29 cellular contexts compared by ENCODE assay signal in genomic region chr17:41631890-41632269, GRCh38. TPM values are rescaled to one million over a fixed set of nuclear protein-coding genes. Genes with fewer than 3 reads are reported as not detected.
"Had no signal": no experiment of that assay in that cellular context is flagged by ENCODE, and none has a peak within 500 bp of the region (broad histone marks: within the 10 kb centered on the region; RNA-seq: fewer than 3 reads in every experiment).

No MANE protein-coding gene starts in this region.

- H3K9me3 Mint-ChIP-seq: immature natural killer cell; mesothelial cell of epicardium; naive B cell; natural killer cell; nephron progenitor cell; neural progenitor cell; stimulated activated memory B cell treated with anti-CD40 and anti-IgM and Interleukin-4, amounts not matched to agents 10 μg/mL and 1 μg/mL and 100 μg/mL, for 72 hours; stimulated activated naive CD8-positive, alpha-beta T cell treated with anti-CD3 and anti-CD28 coated beads, Interleukin-15, amount 100 ng/mL, for 72 hours; type B pancreatic cell had no signal

- H3K4me1 ChIP-seq: neural progenitor cell, prostate gland, uterus had no signal

- DNase-seq: hypothalamus; immature natural killer cell; left ventricle myocardium inferior; mesendoderm; naive B cell; natural killer cell; nephron progenitor cell; retina; sigmoid colon; stimulated activated CD4-positive, alpha-beta T cell treated with anti-CD3 and anti-CD28 coated beads, Interleukin-1b, Interleukin-23, amount 100 ng/mL, for 48 hours; stimulated activated CD4-positive, alpha-beta T cell treated with anti-CD3 and anti-CD28 coated beads, Interleukin-2, amount 100 ng/mL, for 48 hours; stimulated activated CD4-positive, alpha-beta T cell treated with anti-CD3 and anti-CD28 coated beads, Interleukin-4, amount 100 ng/mL, for 4 hours; stimulated activated CD8-positive, alpha-beta memory T cell treated with anti-CD3 and anti-CD28 coated beads, Interleukin-4, amount 100 ng/mL, for 48 hours; stimulated activated naive CD4-positive, alpha-beta T cell treated with Interleukin-2 at 50 U/mL for 16 hours; stimulated activated naive CD8-positive, alpha-beta T cell treated with anti-CD3 and anti-CD28 coated beads, Interleukin-15, amount 100 ng/mL, for 72 hours; substantia nigra; uterus had no signal

- H3K4me3 Mint-ChIP-seq: immature natural killer cell; mesothelial cell of epicardium; natural killer cell; nephron progenitor cell; neural progenitor cell; stimulated activated memory B cell treated with anti-CD40 and anti-IgM and Interleukin-4, amounts not matched to agents 10 μg/mL and 1 μg/mL and 100 μg/mL, for 72 hours; stimulated activated naive CD8-positive, alpha-beta T cell treated with anti-CD3 and anti-CD28 coated beads, Interleukin-15, amount 100 ng/mL, for 72 hours; type B pancreatic cell had no signal

- H3K27me3 ChIP-seq: neural progenitor cell, pancreas, sigmoid colon, tibial nerve, uterus had no signal

- ATAC-seq: pancreas; right cardiac atrium; stimulated activated memory B cell treated with anti-CD40 and anti-IgM and Interleukin-4, amounts not matched to agents 10 μg/mL and 1 μg/mL and 100 μg/mL, for 72 hours; stimulated activated naive CD8-positive, alpha-beta T cell treated with anti-CD3 and anti-CD28 coated beads, Interleukin-15, amount 100 ng/mL, for 72 hours had no signal

- H3K4me1 Mint-ChIP-seq: immature natural killer cell; naive B cell; natural killer cell; stimulated activated memory B cell treated with anti-CD40 and anti-IgM and Interleukin-4, amounts not matched to agents 10 μg/mL and 1 μg/mL and 100 μg/mL, for 72 hours; stimulated activated naive CD8-positive, alpha-beta T cell treated with anti-CD3 and anti-CD28 coated beads, Interleukin-15, amount 100 ng/mL, for 72 hours had no signal

- H3K36me3 Mint-ChIP-seq: immature natural killer cell; mesothelial cell of epicardium; naive B cell; natural killer cell; neural progenitor cell; stimulated activated memory B cell treated with anti-CD40 and anti-IgM and Interleukin-4, amounts not matched to agents 10 μg/mL and 1 μg/mL and 100 μg/mL, for 72 hours; type B pancreatic cell had no signal

- H3K4me2 ChIP-seq: neural progenitor cell, smooth muscle cell had no signal

- H3K27ac Mint-ChIP-seq: immature natural killer cell; mesothelial cell of epicardium; naive B cell; natural killer cell; neural progenitor cell; stimulated activated memory B cell treated with anti-CD40 and anti-IgM and Interleukin-4, amounts not matched to agents 10 μg/mL and 1 μg/mL and 100 μg/mL, for 72 hours; stimulated activated naive CD8-positive, alpha-beta T cell treated with anti-CD3 and anti-CD28 coated beads, Interleukin-15, amount 100 ng/mL, for 72 hours; type B pancreatic cell had no signal

- H2AFZ ChIP-seq: neural progenitor cell had no signal

- H3K9me3 ChIP-seq: left ventricle myocardium inferior, pancreas, prostate gland, sigmoid colon, tibial nerve, uterus had no signal

- H3K36me3 ChIP-seq: left ventricle myocardium inferior, neural progenitor cell, pancreas, prostate gland, sigmoid colon, tibial nerve, uterus had no signal

- H3K4me3 ChIP-seq: left ventricle myocardium inferior, lung, neural progenitor cell, pancreas, prostate gland, sigmoid colon, smooth muscle cell, tibial nerve, uterus had no signal

- H3K27ac ChIP-seq: left ventricle myocardium inferior, neural progenitor cell, pancreas, prostate gland, sigmoid colon, tibial nerve, uterus had no signal

- H3K27me3 Mint-ChIP-seq: stimulated activated naive CD8-positive, alpha-beta T cell treated with anti-CD3 and anti-CD28 coated beads, Interleukin-15, amount 100 ng/mL, for 72 hours; type B pancreatic cell had no signal

RNA-seq across cellular contexts. Expression of gene KRT17, which starts 7.5 kb away (rescaled TPM):
- total RNA-seq: left ventricle myocardium inferior, natural killer cell, right cardiac atrium had no signal
- polyA plus RNA-seq: immature natural killer cell had no signal

RNA-seq across cellular contexts. Expression of gene KRT16, which starts 19.3 kb away (rescaled TPM):
- total RNA-seq: left ventricle myocardium inferior, mononuclear cell, natural killer cell, right cardiac atrium, uterus had no signal
- polyA plus RNA-seq: immature natural killer cell had no signal

RNA-seq across cellular contexts. Expression of gene KRT14, which starts 45.2 kb away (rescaled TPM):
- total RNA-seq: kidney epithelial cell, left ventricle myocardium inferior, mesothelial cell of epicardium, mononuclear cell, natural killer cell, right cardiac atrium, sigmoid colon had no signal
- polyA plus RNA-seq: immature natural killer cell had no signal
